17 cellular contexts compared by ENCODE assay signal in the genomic region with DNA sequence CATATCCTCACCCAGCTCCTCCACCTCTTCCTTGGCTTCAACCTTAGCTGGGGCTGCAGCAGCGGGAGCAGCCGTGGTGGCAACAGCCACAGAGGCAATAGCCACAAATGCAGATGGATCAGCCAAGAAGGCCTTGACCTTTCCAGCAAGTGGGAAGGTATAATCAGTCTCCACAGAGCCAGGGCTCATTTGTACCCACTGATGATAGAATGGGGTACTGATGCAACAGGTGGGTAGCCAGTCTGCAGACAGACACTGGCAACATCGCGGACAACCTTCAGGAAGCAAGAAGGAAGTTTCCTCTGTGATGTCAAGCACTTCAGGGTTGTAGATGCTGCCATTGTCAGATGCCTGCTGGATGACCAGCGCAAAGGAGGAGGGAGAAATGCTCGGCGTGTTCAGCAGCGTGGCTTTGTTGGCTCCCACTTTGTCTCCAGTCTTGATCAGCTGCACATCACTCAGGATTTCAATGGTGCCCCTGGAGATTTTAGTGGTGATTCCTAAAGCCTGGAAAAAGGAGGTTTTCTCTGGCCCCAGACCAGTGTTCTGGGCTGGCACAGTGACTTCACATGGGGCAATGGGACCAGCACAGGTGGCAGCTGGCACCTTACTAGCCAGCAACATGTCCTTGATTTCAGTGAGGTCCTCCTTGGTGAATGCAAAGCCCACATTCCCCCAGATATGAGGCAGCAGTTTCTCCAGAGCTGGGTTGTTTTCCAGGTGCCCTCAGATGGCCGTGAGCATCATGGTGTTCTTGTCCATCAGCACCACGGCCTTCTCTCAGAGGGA. TPM values are rescaled to one million over a fixed set of nuclear protein-coding genes. Genes with fewer than 3 reads are reported as not detected.
DNase-seq lines count a peak whose midpoint lies in the region; ATAC-seq, FAIRE-seq and TF ChIP-seq lines count a peak whose summit lies in the region.
"Had no signal": no experiment of that assay in that cellular context is flagged by ENCODE, and none has a peak within 500 bp of the region (broad histone marks: within the 10 kb centered on the region; RNA-seq: fewer than 3 reads in every experiment).

No MANE protein-coding gene starts in this region.

- H3K4me1 Mint-ChIP-seq in activated CD4-positive, alpha-beta T cell treated with anti-CD3 and anti-CD28 coated beads, Interleukin-2, amount 10 ng/mL, durations not matched to agents 7 days and 5 days: peaks cover 23% of the 10 kb centered on the region
- H3K4me1 Mint-ChIP-seq in effector memory CD8-positive, alpha-beta T cell (ENCODE audit: low read depth in 2 of 2): peaks cover 36 to 50% of the 10 kb centered on the region in 2 donors

- POLR2A ChIA-PET in activated CD4-positive, alpha-beta T cell treated with anti-CD3 and anti-CD28 coated beads, Interleukin-2, amount 10 ng/mL, durations not matched to agents 7 days and 5 days (lab: Charles Lee): no interaction called here

- H3K27me3 ChIP-seq in pancreas (no peaks in the 10 kb centered on the region), aorta (ENCODE audit: control insufficient read depth in 1 of 2, insufficient read depth in 2 of 2, low read length in 1 of 2) (no peaks in the 10 kb centered on the region)

- FAIRE-seq in pancreas (lab: Jason Lieb, UNC): no peak
- FAIRE-seq: GM19239, HTR-8/SVneo had no signal

- H3K27ac ChIP-seq in pancreas: no peak overlapping the region
- no peak overlapping the region for H3K27ac ChIP-seq in aorta (ENCODE audit: low read depth in 1 of 2, low read length in 2 of 2)
- H3K27ac ChIP-seq: 22Rv1 had no signal

- TF ChIP-seq CTCF in pancreas (IDR thresholded peaks at IDR 0.05): no peak

- H3K9me3 ChIP-seq in pancreas (no peaks in the 10 kb centered on the region), aorta (ENCODE audit: control insufficient read depth, low read length) (no peaks in the 10 kb centered on the region)

- H3K4me3 ChIP-seq in pancreas (no peak overlapping the region), aorta (ENCODE audit: low read length in 2 of 2) (no peak overlapping the region)

- peaks cover 0 to 14% (median 8%) of the 10 kb centered on the region in 3 donors for H3K4me1 ChIP-seq in pancreas
- H3K4me1 ChIP-seq in aorta (ENCODE audit: control insufficient read depth in 1 of 2, insufficient read depth in 2 of 2, low read length in 2 of 2): no peaks in the 10 kb centered on the region

- no peak for DNase-seq in activated CD4-positive, alpha-beta T cell treated with anti-CD3 and anti-CD28 coated beads, Interleukin-2, amount 10 ng/mL, durations not matched to agents 7 days and 5 days
- no peak for DNase-seq in activated CD4-positive, alpha-beta T cell treated with anti-CD3 and anti-CD28 coated beads, Interleukin-2, amount 50 U/mL, for 1 hour
- DNase-seq in effector memory CD8-positive, alpha-beta T cell: no peak
- DNase-seq in pancreas (peak in 4 of 6 donors; percentile 61 to 78 (median 71)), aorta (peak; percentile 24 to 27), NCI-H524 (lab: John Stamatoyannopoulos, UW) (no peak), NCI-H226 (no peak)
- DNase-seq: HCEC 1CT had no signal

- H3K36me3 Mint-ChIP-seq in activated CD4-positive, alpha-beta T cell treated with anti-CD3 and anti-CD28 coated beads, Interleukin-2, amount 10 ng/mL, durations not matched to agents 7 days and 5 days (ENCODE audit: low read depth): no peaks in the 10 kb centered on the region
- peaks cover 3% of the 10 kb centered on the region for H3K36me3 Mint-ChIP-seq in effector memory CD8-positive, alpha-beta T cell (ENCODE audit: insufficient read depth)

- H3K27me3 Mint-ChIP-seq in activated CD4-positive, alpha-beta T cell treated with anti-CD3 and anti-CD28 coated beads, Interleukin-2, amount 10 ng/mL, durations not matched to agents 7 days and 5 days: peaks cover 24% of the 10 kb centered on the region
- peaks cover 0 to 10% of the 10 kb centered on the region in 2 donors for H3K27me3 Mint-ChIP-seq in effector memory CD8-positive, alpha-beta T cell

- intact Hi-C loops in pancreas (cut with DNase I): no loop called here
- intact Hi-C loops in aorta (cut with DNase I): loop anchor here in 1 of 2 donors (10.0 kb wide), 1 partner anchor 58 kb away; no protein-coding TSS in a partner anchor

- no peaks in the 10 kb centered on the region for H3K36me3 ChIP-seq in pancreas
- no peaks in the 10 kb centered on the region for H3K36me3 ChIP-seq in aorta (ENCODE audit: control insufficient read depth in 1 of 2, insufficient read depth in 2 of 2, low read length in 1 of 2)

- peak overlapping the region; percentile 44 for H3K27ac Mint-ChIP-seq in activated CD4-positive, alpha-beta T cell treated with anti-CD3 and anti-CD28 coated beads, Interleukin-2, amount 10 ng/mL, durations not matched to agents 7 days and 5 days
- peak overlapping the region; percentile 86 to 93 for H3K27ac Mint-ChIP-seq in effector memory CD8-positive, alpha-beta T cell
- H3K27ac Mint-ChIP-seq: CD8-positive, alpha-beta T cell had no signal

- H3K4me3 Mint-ChIP-seq in activated CD4-positive, alpha-beta T cell treated with anti-CD3 and anti-CD28 coated beads, Interleukin-2, amount 10 ng/mL, durations not matched to agents 7 days and 5 days: no peak overlapping the region
- H3K4me3 Mint-ChIP-seq in effector memory CD8-positive, alpha-beta T cell: peak overlapping the region; percentile 70 to 78
- H3K4me3 Mint-ChIP-seq: CD14-positive monocyte; CD8-positive, alpha-beta T cell had no signal

- WGBS in pancreas, 2 donors: 70 to 79% methylated on average over 10 of the region's 10 CpGs
- WGBS in aorta, 2 donors: 88 to 93% methylated on average over 10 of the region's 10 CpGs

- H3K9me3 Mint-ChIP-seq in activated CD4-positive, alpha-beta T cell treated with anti-CD3 and anti-CD28 coated beads, Interleukin-2, amount 10 ng/mL, durations not matched to agents 7 days and 5 days: no peaks in the 10 kb centered on the region
- no peaks in the 10 kb centered on the region for H3K9me3 Mint-ChIP-seq in effector memory CD8-positive, alpha-beta T cell
- H3K9me3 Mint-ChIP-seq: CD14-positive monocyte; CD8-positive, alpha-beta T cell had no signal

- CTCF ChIA-PET in activated CD4-positive, alpha-beta T cell treated with anti-CD3 and anti-CD28 coated beads, Interleukin-2, amount 10 ng/mL, durations not matched to agents 7 days and 5 days (lab: Charles Lee): interaction anchor here (0.9 to 9.5 kb wide), 6 partner anchors 7 to 34 kb away, joined by 3 to 93 read pairs (median 48); partner anchors contain the start of genes ANKRD63 and INAFM2

- no peak for ATAC-seq in effector memory CD8-positive, alpha-beta T cell (replicated peaks)
- ATAC-seq in pancreas (peak; percentile 67 to 83 (median 74)), aorta (ENCODE audit: low FRiP score) (no peak), GM21737 (IDR thresholded peaks at IDR 0.05; ENCODE audit: unreplicated experiment) (no peak)

RNA-seq across cellular contexts. Expression of gene PLCB2, which starts 4.8 kb away (rescaled TPM):
- 100 to 1,000 TPM; 195 to 196 TPM for total RNA-seq in activated CD4-positive, alpha-beta T cell treated with anti-CD3 and anti-CD28 coated beads, Interleukin-2, amount 10 ng/mL, durations not matched to agents 7 days and 5 days
- 10 to 100 TPM in 2 of 6 donors, 1 to 10 TPM in 3, under 1 TPM in 1; 0.94 to 23.5 (median 4.1) TPM for total RNA-seq in pancreas
- polyA plus RNA-seq in pancreas: 1 to 10 TPM; 5.3 to 9.7 TPM
- total RNA-seq in aorta: 10 to 100 TPM; 23.6 to 55.8 TPM
- polyA plus RNA-seq in aorta: 1 to 10 TPM; 5.8 to 7.2 TPM

RNA-seq across cellular contexts. Expression of gene INAFM2, which starts 10.9 kb away (rescaled TPM):
- total RNA-seq in activated CD4-positive, alpha-beta T cell treated with anti-CD3 and anti-CD28 coated beads, Interleukin-2, amount 10 ng/mL, durations not matched to agents 7 days and 5 days: 1 to 10 TPM; 6.6 to 8.5 TPM
- total RNA-seq in pancreas (10 to 100 TPM in 5 of 6 donors, 1 to 10 TPM in 1; 8.1 to 16.4 (median 11.3) TPM), aorta (10 to 100 TPM; 59.4 to 70.0 TPM)
- polyA plus RNA-seq in pancreas (10 to 100 TPM in 1 of 2 donors, 1 to 10 TPM in 1; 6.5 to 11.7 TPM), aorta (10 to 100 TPM; 26.0 to 53.6 TPM)

RNA-seq across cellular contexts. Expression of gene CCDC9B, which starts 28.2 kb away (rescaled TPM):
- total RNA-seq in activated CD4-positive, alpha-beta T cell treated with anti-CD3 and anti-CD28 coated beads, Interleukin-2, amount 10 ng/mL, durations not matched to agents 7 days and 5 days: 1 to 10 TPM in 1 of 2 experiments, under 1 TPM in 1; 0.81 to 1.0 TPM
- total RNA-seq in pancreas (10 to 100 TPM; 18.3 to 63.6 (median 29.9) TPM), aorta (10 to 100 TPM; 59.6 to 66.6 TPM)
- polyA plus RNA-seq in pancreas (10 to 100 TPM; 32.0 to 72.3 TPM), aorta (10 to 100 TPM; 16.2 to 44.2 TPM)

RNA-seq across cellular contexts. Expression of gene ANKRD63, which starts 29.7 kb away (rescaled TPM):
- under 1 TPM in 1 of 2 experiments, not detected in 1; 0.17 TPM for total RNA-seq in activated CD4-positive, alpha-beta T cell treated with anti-CD3 and anti-CD28 coated beads, Interleukin-2, amount 10 ng/mL, durations not matched to agents 7 days and 5 days
- not detected for total RNA-seq in pancreas
- not detected for polyA plus RNA-seq in pancreas
- not detected for total RNA-seq in aorta
- not detected for polyA plus RNA-seq in aorta
- total RNA-seq: CD8-positive, alpha-beta T cell had no signal
- polyA plus RNA-seq: BJ, CD14-positive monocyte had no signal

RNA-seq across cellular contexts. Expression of gene PHGR1, which starts 38.3 kb away (rescaled TPM):
- total RNA-seq in activated CD4-positive, alpha-beta T cell treated with anti-CD3 and anti-CD28 coated beads, Interleukin-2, amount 10 ng/mL, durations not matched to agents 7 days and 5 days: not detected
- total RNA-seq in pancreas (1 to 10 TPM in 1 of 6 donors, under 1 TPM in 2, not detected in 3; 0.56 to 1.8 (median 0.78) TPM), aorta (not detected)
- polyA plus RNA-seq in pancreas (10 to 100 TPM; 12.4 to 41.5 TPM), aorta (1,000 to 10,000 TPM in 1 of 2 donors, 10 to 100 TPM in 1; 45.9 to 1,323 TPM)
- total RNA-seq: A673; CD8-positive, alpha-beta T cell; H4 had no signal
- polyA plus RNA-seq: BJ, CD14-positive monocyte had no signal

Comparison
In these comparisons a context has a peak if more than half of its experiments do, and no peak if none do; other contexts are left out.
1. DNase-seq: peak in pancreas (4 of 6) and aorta (2 of 2); none in activated CD4-positive, alpha-beta T cell treated with anti-CD3 and anti-CD28 coated beads, Interleukin-2, amount 10 ng/mL, durations not matched to agents 7 days and 5 days (single experiment), activated CD4-positive, alpha-beta T cell treated with anti-CD3 and anti-CD28 coated beads, Interleukin-2, amount 50 U/mL, for 1 hour (single experiment), effector memory CD8-positive, alpha-beta T cell (0 of 3), NCI-H524 (0 of 2) and NCI-H226 (single experiment).
2. ATAC-seq: peak in pancreas (4 of 4); none in effector memory CD8-positive, alpha-beta T cell (single experiment), aorta (single experiment) and GM21737 (single experiment).
3. RNA of gene CCDC9B, which starts 28.2 kb away (total RNA-seq): 59.6 to 66.6 TPM in aorta and 18.3 to 63.6 TPM in pancreas; 0.81 to 1.0 TPM in activated CD4-positive, alpha-beta T cell treated with anti-CD3 and anti-CD28 coated beads, Interleukin-2, amount 10 ng/mL, durations not matched to agents 7 days and 5 days; every median in the first group is over 4 times any median in the second.